Comparison of ENCODE assay signal across 8 cellular contexts in genomic region chr2:219388127-219388844, GRCh38. TPM values are rescaled to one million over a fixed set of nuclear protein-coding genes. Genes with fewer than 3 reads are reported as not detected.
DNase-seq lines count a peak whose midpoint lies in the region; ATAC-seq, FAIRE-seq and TF ChIP-seq lines count a peak whose summit lies in the region.

No MANE protein-coding gene starts in this region.

- TF ChIP-seq CTCF in WI38 (IDR thresholded peaks at IDR 0.05; ENCODE audit: low read depth, low read length): peak; percentile 37
- TF ChIP-seq CTCF in bronchial epithelial cell (IDR thresholded peaks at IDR 0.05; ENCODE audit: insufficient read depth, low read length, severe bottlenecking): peak; percentile 43

- FAIRE-seq in bronchial epithelial cell (lab: Jason Lieb, UNC): no peak

- ATAC-seq in GM18909 (IDR thresholded peaks at IDR 0.05; ENCODE audit: poor library complexity, unreplicated experiment) (peak; percentile 85), HG03159 (IDR thresholded peaks at IDR 0.05; ENCODE audit: unreplicated experiment) (peak; percentile 83)

- H3K4me3 ChIP-seq in WI38 (ENCODE audit: low read depth, low read length) (peak overlapping the region; percentile 37), bronchial epithelial cell (ENCODE audit: low read depth, low read length) (peak overlapping the region; percentile 46)

- DNase-seq in AG08395 (ENCODE audit: low spot score): peak; percentile 99
- peak; percentile 98 for DNase-seq in NCI-H2227 (lab: John Stamatoyannopoulos, UW; ENCODE audit: unreplicated experiment)
- DNase-seq in bronchial epithelial cell (ENCODE audit: low read depth): peak; percentile 80
- DNase-seq in inferior parietal cortex (ENCODE audit: extremely low spot score): peak; percentile 82
- DNase-seq in smooth muscle cell of the brain vasculature (ENCODE audit: low read depth, low spot score): peak; percentile 85

- H3K27me3 ChIP-seq in bronchial epithelial cell (ENCODE audit: control insufficient read depth, insufficient read depth, low read length): no peaks in the 10 kb centered on the region

- peaks cover 30% of the 10 kb centered on the region for H3K36me3 ChIP-seq in bronchial epithelial cell (ENCODE audit: control insufficient read depth, insufficient read depth, low read length)

RNA-seq across cellular contexts. Expression of gene DNPEP, which starts 0.6 kb away (rescaled TPM):
- 50.8 and 60.4 TPM in 2 replicates for total RNA-seq in bronchial epithelial cell

RNA-seq across cellular contexts. Expression of gene DES, which starts 29.9 kb away (rescaled TPM):
- total RNA-seq in bronchial epithelial cell: not detected in 2 replicates

RNA-seq across cellular contexts. Expression of gene SPEG, which starts 46.4 kb away (rescaled TPM):
- total RNA-seq in bronchial epithelial cell: 1.8 and 2.4 TPM in 2 replicates

RNA-seq across cellular contexts. Expression of gene RESP18, which starts 55.7 kb away (rescaled TPM):
- not detected in 2 replicates for total RNA-seq in bronchial epithelial cell

Comparison
In these comparisons a context has a peak if more than half of its experiments do, and no peak if none do; other contexts are left out.
1. Peak in every context shown above with its lines: DNase-seq, ATAC-seq and H3K4me3 ChIP-seq.